1 cellular context compared by ENCODE assay signal in genomic region chr5:40801771-40802562, GRCh38.
TF ChIP-seq lines count a peak whose summit lies in the region.

No MANE protein-coding gene starts in this region.

TF ChIP-seq in K562, 482 proteins besides CTCF, POLR2A, EP300 and RAD21 (continued from another document and continues in another):
- TF ChIP-seq EHMT2 (IDR thresholded peaks at IDR 0.05) (peak; percentile 60; the same call in 1 of the 2 replicates), HMG20A (CRISPR knock-in tag; conservative IDR thresholded peaks at IDR 0.05) (no peak), ZNF197 (CRISPR knock-in tag; IDR thresholded peaks at IDR 0.05; ENCODE audit: low read depth) (peak; percentile 42; the same call in 1 of the 2 replicates), ZBTB8A (IDR thresholded peaks at IDR 0.05; ENCODE audit: partially characterized antibody) (no peak), ZNF140 (CRISPR knock-in tag; IDR thresholded peaks at IDR 0.05) (no peak), MAZ (CRISPR knock-in tag; conservative IDR thresholded peaks at IDR 0.05 in 1 of 2, IDR thresholded peaks at IDR 0.05 in 1 of 2) (peak; percentile 43 to 66; a peak in 2 of 4 replicates), ADNP (tag; IDR thresholded peaks at IDR 0.05) (peak; percentile 94), POLR3A (IDR thresholded peaks at IDR 0.05; ENCODE audit: borderline replicate concordance, extremely low read depth, insufficient read depth, insufficient read length) (no peak), OTX1 (CRISPR knock-in tag; IDR thresholded peaks at IDR 0.05) (no peak), RBM39 (optimal IDR thresholded peaks at IDR 0.05; ENCODE audit: low read depth, low read length) (no peak), KHSRP (IDR thresholded peaks at IDR 0.05) (0 out of 2 replicates have a peak, but pooled peaks have one; percentile 43), MCM7 (IDR thresholded peaks at IDR 0.05) (no peak), RBFOX2 (IDR thresholded peaks at IDR 0.05; ENCODE audit: low read depth, low read length) (peak; percentile 4; the same call in 1 of the 2 replicates), FOXM1 (IDR thresholded peaks at IDR 0.05; ENCODE audit: low read depth) (peak; percentile 62; the same call in 1 of the 2 replicates), FOXM1 (CRISPR knock-in tag; IDR thresholded peaks at IDR 0.05; ENCODE audit: low read depth) (no peak), ZSCAN29 (IDR thresholded peaks at IDR 0.05) (0 out of 2 replicates have a peak, but pooled peaks have one; percentile 12), NFIC (IDR thresholded peaks at IDR 0.05) (peak; percentile 93), ZNF175 (CRISPR knock-in tag; IDR thresholded peaks at IDR 0.05; ENCODE audit: low read depth) (no peak; the same call in 1 of the 2 replicates), ESRRB (CRISPR knock-in tag; IDR thresholded peaks at IDR 0.05; ENCODE audit: borderline replicate concordance) (peak; percentile 52; the same call in 1 of the 2 replicates), FOXA1 (IDR thresholded peaks at IDR 0.05; ENCODE audit: borderline replicate concordance) (no peak), PCBP2 (IDR thresholded peaks at IDR 0.05; ENCODE audit: low read depth, low read length, poor library complexity, severe bottlenecking) (no peak), SIN3B (IDR thresholded peaks at IDR 0.05; ENCODE audit: low read depth) (no peak), NR3C1 (CRISPR knock-in tag; IDR thresholded peaks at IDR 0.05) (no peak), ZC3H4 (CRISPR knock-in tag; IDR thresholded peaks at IDR 0.05; ENCODE audit: borderline replicate concordance) (no peak), HNRNPL (IDR thresholded peaks at IDR 0.05; ENCODE audit: low read depth, low read length) (no peak), TEAD2 (tag; IDR thresholded peaks at IDR 0.05) (no peak), CBX5 (IDR thresholded peaks at IDR 0.05; ENCODE audit: borderline replicate concordance, low read depth) (no peak), HDAC2 (IDR thresholded peaks at IDR 0.05) (0 out of 2 replicates have a peak, but pooled peaks have one; percentile 63), ZNF57 (CRISPR knock-in tag; IDR thresholded peaks at IDR 0.05) (no peak; the same call in 1 of the 2 replicates), PHB (CRISPR knock-in tag; IDR thresholded peaks at IDR 0.05) (no peak), HMG20B (CRISPR knock-in tag; IDR thresholded peaks at IDR 0.05) (no peak), ZBTB43 (CRISPR knock-in tag; IDR thresholded peaks at IDR 0.05) (no peak), ZNF232 (CRISPR knock-in tag; IDR thresholded peaks at IDR 0.05) (no peak), DMBX1 (CRISPR knock-in tag; IDR thresholded peaks at IDR 0.05; ENCODE audit: borderline replicate concordance) (0 out of 2 replicates have a peak, but pooled peaks have one; percentile 24), DPF2 (IDR thresholded peaks at IDR 0.05) (peak; percentile 99), ETV1 (tag; conservative IDR thresholded peaks at IDR 0.05; ENCODE audit: low read depth) (peak; percentile 47; the same call in 1 of the 2 replicates), EWSR1 (IDR thresholded peaks at IDR 0.05; ENCODE audit: borderline replicate concordance, low read depth, partially characterized antibody) (no peak), NR2F6 (CRISPR knock-in tag; IDR thresholded peaks at IDR 0.05) (no peak), SMARCE1 (IDR thresholded peaks at IDR 0.05) (peak; percentile 93), ZNF277 (CRISPR knock-in tag; IDR thresholded peaks at IDR 0.05; ENCODE audit: borderline replicate concordance) (no peak), HSF4 (CRISPR knock-in tag; IDR thresholded peaks at IDR 0.05; ENCODE audit: borderline replicate concordance) (no peak), CEBPB (tag; IDR thresholded peaks at IDR 0.05) (peak; percentile 70), FOXK2 (conservative IDR thresholded peaks at IDR 0.05 in 1 of 2, IDR thresholded peaks at IDR 0.05 in 1 of 2; ENCODE audit: low read depth in 2 of 2) (peak in 1 of 2 experiments; percentile 60; a peak in 2 of 4 replicates), TAF9B (IDR thresholded peaks at IDR 0.05; ENCODE audit: partially characterized antibody) (peak; percentile 66), ZBTB7A (IDR thresholded peaks at IDR 0.05; ENCODE audit: borderline replicate concordance, control insufficient read depth, low read depth, low read length) (peak; percentile 71), STAG1 (CRISPR knock-in tag; IDR thresholded peaks at IDR 0.05; ENCODE audit: borderline replicate concordance) (no peak), KDM4B (IDR thresholded peaks at IDR 0.05; ENCODE audit: borderline replicate concordance in 2 of 2, low read depth in 1 of 2) (no peak), ZNF785 (CRISPR knock-in tag; IDR thresholded peaks at IDR 0.05) (no peak), KLF6 (CRISPR knock-in tag; IDR thresholded peaks at IDR 0.05; ENCODE audit: borderline replicate concordance) (no peak), E2F3 (CRISPR knock-in tag; IDR thresholded peaks at IDR 0.05) (no peak)
- TF ChIP-seq, protein P1, sequence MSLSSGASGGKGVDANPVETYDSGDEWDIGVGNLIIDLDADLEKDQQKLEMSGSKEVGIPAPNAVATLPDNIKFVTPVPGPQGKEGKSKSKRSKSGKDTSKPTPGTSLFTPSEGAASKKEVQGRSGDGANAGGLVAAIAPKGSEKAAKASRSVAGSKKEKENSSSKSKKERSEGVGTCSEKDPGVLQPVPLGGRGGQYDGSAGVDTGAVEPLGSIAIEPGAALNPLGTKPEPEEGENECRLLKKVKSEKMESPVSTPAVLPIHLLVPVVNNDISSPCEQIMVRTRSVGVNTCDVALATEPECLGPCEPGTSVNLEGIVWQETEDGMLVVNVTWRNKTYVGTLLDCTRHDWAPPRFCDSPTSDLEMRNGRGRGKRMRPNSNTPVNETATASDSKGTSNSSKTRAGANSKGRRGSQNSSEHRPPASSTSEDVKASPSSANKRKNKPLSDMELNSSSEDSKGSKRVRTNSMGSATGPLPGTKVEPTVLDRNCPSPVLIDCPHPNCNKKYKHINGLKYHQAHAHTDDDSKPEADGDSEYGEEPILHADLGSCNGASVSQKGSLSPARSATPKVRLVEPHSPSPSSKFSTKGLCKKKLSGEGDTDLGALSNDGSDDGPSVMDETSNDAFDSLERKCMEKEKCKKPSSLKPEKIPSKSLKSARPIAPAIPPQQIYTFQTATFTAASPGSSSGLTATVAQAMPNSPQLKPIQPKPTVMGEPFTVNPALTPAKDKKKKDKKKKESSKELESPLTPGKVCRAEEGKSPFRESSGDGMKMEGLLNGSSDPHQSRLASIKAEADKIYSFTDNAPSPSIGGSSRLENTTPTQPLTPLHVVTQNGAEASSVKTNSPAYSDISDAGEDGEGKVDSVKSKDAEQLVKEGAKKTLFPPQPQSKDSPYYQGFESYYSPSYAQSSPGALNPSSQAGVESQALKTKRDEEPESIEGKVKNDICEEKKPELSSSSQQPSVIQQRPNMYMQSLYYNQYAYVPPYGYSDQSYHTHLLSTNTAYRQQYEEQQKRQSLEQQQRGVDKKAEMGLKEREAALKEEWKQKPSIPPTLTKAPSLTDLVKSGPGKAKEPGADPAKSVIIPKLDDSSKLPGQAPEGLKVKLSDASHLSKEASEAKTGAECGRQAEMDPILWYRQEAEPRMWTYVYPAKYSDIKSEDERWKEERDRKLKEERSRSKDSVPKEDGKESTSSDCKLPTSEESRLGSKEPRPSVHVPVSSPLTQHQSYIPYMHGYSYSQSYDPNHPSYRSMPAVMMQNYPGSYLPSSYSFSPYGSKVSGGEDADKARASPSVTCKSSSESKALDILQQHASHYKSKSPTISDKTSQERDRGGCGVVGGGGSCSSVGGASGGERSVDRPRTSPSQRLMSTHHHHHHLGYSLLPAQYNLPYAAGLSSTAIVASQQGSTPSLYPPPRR (CRISPR knock-in tag; IDR thresholded peaks at IDR 0.05; ENCODE audit: borderline replicate concordance): no peak
- TF ChIP-seq, protein P2, sequence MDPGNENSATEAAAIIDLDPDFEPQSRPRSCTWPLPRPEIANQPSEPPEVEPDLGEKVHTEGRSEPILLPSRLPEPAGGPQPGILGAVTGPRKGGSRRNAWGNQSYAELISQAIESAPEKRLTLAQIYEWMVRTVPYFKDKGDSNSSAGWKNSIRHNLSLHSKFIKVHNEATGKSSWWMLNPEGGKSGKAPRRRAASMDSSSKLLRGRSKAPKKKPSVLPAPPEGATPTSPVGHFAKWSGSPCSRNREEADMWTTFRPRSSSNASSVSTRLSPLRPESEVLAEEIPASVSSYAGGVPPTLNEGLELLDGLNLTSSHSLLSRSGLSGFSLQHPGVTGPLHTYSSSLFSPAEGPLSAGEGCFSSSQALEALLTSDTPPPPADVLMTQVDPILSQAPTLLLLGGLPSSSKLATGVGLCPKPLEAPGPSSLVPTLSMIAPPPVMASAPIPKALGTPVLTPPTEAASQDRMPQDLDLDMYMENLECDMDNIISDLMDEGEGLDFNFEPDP (CRISPR knock-in tag; IDR thresholded peaks at IDR 0.05): no peak
- TF ChIP-seq, protein P3, sequence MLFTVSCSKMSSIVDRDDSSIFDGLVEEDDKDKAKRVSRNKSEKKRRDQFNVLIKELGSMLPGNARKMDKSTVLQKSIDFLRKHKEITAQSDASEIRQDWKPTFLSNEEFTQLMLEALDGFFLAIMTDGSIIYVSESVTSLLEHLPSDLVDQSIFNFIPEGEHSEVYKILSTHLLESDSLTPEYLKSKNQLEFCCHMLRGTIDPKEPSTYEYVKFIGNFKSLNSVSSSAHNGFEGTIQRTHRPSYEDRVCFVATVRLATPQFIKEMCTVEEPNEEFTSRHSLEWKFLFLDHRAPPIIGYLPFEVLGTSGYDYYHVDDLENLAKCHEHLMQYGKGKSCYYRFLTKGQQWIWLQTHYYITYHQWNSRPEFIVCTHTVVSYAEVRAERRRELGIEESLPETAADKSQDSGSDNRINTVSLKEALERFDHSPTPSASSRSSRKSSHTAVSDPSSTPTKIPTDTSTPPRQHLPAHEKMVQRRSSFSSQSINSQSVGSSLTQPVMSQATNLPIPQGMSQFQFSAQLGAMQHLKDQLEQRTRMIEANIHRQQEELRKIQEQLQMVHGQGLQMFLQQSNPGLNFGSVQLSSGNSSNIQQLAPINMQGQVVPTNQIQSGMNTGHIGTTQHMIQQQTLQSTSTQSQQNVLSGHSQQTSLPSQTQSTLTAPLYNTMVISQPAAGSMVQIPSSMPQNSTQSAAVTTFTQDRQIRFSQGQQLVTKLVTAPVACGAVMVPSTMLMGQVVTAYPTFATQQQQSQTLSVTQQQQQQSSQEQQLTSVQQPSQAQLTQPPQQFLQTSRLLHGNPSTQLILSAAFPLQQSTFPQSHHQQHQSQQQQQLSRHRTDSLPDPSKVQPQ (CRISPR knock-in tag; IDR thresholded peaks at IDR 0.05; ENCODE audit: borderline replicate concordance): no peak
- TF ChIP-seq, protein P4, sequence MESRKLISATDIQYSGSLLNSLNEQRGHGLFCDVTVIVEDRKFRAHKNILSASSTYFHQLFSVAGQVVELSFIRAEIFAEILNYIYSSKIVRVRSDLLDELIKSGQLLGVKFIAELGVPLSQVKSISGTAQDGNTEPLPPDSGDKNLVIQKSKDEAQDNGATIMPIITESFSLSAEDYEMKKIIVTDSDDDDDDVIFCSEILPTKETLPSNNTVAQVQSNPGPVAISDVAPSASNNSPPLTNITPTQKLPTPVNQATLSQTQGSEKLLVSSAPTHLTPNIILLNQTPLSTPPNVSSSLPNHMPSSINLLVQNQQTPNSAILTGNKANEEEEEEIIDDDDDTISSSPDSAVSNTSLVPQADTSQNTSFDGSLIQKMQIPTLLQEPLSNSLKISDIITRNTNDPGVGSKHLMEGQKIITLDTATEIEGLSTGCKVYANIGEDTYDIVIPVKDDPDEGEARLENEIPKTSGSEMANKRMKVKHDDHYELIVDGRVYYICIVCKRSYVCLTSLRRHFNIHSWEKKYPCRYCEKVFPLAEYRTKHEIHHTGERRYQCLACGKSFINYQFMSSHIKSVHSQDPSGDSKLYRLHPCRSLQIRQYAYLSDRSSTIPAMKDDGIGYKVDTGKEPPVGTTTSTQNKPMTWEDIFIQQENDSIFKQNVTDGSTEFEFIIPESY (CRISPR knock-in tag; IDR thresholded peaks at IDR 0.05): no peak
- TF ChIP-seq, protein P5, sequence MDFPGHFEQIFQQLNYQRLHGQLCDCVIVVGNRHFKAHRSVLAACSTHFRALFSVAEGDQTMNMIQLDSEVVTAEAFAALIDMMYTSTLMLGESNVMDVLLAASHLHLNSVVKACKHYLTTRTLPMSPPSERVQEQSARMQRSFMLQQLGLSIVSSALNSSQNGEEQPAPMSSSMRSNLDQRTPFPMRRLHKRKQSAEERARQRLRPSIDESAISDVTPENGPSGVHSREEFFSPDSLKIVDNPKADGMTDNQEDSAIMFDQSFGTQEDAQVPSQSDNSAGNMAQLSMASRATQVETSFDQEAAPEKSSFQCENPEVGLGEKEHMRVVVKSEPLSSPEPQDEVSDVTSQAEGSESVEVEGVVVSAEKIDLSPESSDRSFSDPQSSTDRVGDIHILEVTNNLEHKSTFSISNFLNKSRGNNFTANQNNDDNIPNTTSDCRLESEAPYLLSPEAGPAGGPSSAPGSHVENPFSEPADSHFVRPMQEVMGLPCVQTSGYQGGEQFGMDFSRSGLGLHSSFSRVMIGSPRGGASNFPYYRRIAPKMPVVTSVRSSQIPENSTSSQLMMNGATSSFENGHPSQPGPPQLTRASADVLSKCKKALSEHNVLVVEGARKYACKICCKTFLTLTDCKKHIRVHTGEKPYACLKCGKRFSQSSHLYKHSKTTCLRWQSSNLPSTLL (IDR thresholded peaks at IDR 0.05): no peak
- TF ChIP-seq, protein P6, sequence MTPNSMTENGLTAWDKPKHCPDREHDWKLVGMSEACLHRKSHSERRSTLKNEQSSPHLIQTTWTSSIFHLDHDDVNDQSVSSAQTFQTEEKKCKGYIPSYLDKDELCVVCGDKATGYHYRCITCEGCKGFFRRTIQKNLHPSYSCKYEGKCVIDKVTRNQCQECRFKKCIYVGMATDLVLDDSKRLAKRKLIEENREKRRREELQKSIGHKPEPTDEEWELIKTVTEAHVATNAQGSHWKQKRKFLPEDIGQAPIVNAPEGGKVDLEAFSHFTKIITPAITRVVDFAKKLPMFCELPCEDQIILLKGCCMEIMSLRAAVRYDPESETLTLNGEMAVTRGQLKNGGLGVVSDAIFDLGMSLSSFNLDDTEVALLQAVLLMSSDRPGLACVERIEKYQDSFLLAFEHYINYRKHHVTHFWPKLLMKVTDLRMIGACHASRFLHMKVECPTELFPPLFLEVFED (CRISPR knock-in tag; conservative IDR thresholded peaks at IDR 0.05): no peak
